Comparison of ENCODE assay signal across 2 cellular contexts in the genomic region with DNA sequence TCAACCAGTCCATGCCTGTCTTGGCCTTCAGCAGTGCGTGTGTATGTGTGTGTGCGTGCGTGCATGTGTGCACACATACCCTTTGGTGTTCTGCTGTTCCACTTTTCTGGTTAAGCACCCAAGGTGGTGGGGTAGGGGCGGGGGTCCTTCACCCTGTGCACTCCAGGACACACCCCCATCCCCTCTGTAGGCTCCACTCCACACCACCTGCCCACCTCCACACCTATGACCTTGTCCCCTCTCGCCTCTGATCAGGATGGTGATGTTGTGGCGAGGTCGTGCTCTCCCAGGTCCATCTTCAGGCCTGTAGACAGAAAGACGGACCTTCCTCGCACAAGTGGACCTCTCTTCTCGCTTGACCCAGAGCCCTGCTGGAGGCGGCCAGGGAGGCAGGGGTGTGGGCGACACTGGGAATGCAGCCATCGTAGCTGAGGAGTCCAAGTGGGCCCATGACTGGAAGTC.
TF ChIP-seq lines count a peak whose summit lies in the region.

No MANE protein-coding gene starts in this region.

TF ChIP-seq in WTC11, 78 proteins besides CTCF, POLR2A, EP300 and RAD21:
- TF ChIP-seq NFATC4 (CRISPR knock-in tag; IDR thresholded peaks at IDR 0.05) = 0 out of 2 replicates have a peak, but pooled peaks have one; percentile 3
- no peak for TF ChIP-seq ZNF423 (CRISPR knock-in tag; IDR thresholded peaks at IDR 0.05)
TF ChIP-seq in WTC11: peak in this region for 1.

TF ChIP-seq in GM23338, 12 proteins besides CTCF, POLR2A, EP300 and RAD21:
- TF ChIP-seq ZNF331 (CRISPR knock-in tag; IDR thresholded peaks at IDR 0.05; ENCODE audit: low read depth) (no peak), JUNB (IDR thresholded peaks at IDR 0.05; ENCODE audit: unreplicated experiment) (no peak), ZNF114 (CRISPR knock-in tag; IDR thresholded peaks at IDR 0.05) (no peak), STAT1 (IDR thresholded peaks at IDR 0.05; ENCODE audit: unreplicated experiment) (no peak), EZH2 (IDR thresholded peaks at IDR 0.05; ENCODE audit: low read depth, unreplicated experiment) (no peak), NANOG (IDR thresholded peaks at IDR 0.05; ENCODE audit: borderline replicate concordance) (no peak), EZH2phosphoT487 (IDR thresholded peaks at IDR 0.05; ENCODE audit: unreplicated experiment) (no peak), POLR2AphosphoS5 (IDR thresholded peaks at IDR 0.05; ENCODE audit: low read depth) (no peak), CREB1 (CRISPR knock-in tag; IDR thresholded peaks at IDR 0.05; ENCODE audit: low read depth) (no peak)
- TF ChIP-seq, protein P1, sequence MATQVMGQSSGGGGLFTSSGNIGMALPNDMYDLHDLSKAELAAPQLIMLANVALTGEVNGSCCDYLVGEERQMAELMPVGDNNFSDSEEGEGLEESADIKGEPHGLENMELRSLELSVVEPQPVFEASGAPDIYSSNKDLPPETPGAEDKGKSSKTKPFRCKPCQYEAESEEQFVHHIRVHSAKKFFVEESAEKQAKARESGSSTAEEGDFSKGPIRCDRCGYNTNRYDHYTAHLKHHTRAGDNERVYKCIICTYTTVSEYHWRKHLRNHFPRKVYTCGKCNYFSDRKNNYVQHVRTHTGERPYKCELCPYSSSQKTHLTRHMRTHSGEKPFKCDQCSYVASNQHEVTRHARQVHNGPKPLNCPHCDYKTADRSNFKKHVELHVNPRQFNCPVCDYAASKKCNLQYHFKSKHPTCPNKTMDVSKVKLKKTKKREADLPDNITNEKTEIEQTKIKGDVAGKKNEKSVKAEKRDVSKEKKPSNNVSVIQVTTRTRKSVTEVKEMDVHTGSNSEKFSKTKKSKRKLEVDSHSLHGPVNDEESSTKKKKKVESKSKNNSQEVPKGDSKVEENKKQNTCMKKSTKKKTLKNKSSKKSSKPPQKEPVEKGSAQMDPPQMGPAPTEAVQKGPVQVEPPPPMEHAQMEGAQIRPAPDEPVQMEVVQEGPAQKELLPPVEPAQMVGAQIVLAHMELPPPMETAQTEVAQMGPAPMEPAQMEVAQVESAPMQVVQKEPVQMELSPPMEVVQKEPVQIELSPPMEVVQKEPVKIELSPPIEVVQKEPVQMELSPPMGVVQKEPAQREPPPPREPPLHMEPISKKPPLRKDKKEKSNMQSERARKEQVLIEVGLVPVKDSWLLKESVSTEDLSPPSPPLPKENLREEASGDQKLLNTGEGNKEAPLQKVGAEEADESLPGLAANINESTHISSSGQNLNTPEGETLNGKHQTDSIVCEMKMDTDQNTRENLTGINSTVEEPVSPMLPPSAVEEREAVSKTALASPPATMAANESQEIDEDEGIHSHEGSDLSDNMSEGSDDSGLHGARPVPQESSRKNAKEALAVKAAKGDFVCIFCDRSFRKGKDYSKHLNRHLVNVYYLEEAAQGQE (IDR thresholded peaks at IDR 0.05; ENCODE audit: unreplicated experiment) = no peak
- TF ChIP-seq, protein P2, sequence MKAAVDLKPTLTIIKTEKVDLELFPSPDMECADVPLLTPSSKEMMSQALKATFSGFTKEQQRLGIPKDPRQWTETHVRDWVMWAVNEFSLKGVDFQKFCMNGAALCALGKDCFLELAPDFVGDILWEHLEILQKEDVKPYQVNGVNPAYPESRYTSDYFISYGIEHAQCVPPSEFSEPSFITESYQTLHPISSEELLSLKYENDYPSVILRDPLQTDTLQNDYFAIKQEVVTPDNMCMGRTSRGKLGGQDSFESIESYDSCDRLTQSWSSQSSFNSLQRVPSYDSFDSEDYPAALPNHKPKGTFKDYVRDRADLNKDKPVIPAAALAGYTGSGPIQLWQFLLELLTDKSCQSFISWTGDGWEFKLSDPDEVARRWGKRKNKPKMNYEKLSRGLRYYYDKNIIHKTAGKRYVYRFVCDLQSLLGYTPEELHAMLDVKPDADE (IDR thresholded peaks at IDR 0.05) = no peak
- TF ChIP-seq, protein P3, sequence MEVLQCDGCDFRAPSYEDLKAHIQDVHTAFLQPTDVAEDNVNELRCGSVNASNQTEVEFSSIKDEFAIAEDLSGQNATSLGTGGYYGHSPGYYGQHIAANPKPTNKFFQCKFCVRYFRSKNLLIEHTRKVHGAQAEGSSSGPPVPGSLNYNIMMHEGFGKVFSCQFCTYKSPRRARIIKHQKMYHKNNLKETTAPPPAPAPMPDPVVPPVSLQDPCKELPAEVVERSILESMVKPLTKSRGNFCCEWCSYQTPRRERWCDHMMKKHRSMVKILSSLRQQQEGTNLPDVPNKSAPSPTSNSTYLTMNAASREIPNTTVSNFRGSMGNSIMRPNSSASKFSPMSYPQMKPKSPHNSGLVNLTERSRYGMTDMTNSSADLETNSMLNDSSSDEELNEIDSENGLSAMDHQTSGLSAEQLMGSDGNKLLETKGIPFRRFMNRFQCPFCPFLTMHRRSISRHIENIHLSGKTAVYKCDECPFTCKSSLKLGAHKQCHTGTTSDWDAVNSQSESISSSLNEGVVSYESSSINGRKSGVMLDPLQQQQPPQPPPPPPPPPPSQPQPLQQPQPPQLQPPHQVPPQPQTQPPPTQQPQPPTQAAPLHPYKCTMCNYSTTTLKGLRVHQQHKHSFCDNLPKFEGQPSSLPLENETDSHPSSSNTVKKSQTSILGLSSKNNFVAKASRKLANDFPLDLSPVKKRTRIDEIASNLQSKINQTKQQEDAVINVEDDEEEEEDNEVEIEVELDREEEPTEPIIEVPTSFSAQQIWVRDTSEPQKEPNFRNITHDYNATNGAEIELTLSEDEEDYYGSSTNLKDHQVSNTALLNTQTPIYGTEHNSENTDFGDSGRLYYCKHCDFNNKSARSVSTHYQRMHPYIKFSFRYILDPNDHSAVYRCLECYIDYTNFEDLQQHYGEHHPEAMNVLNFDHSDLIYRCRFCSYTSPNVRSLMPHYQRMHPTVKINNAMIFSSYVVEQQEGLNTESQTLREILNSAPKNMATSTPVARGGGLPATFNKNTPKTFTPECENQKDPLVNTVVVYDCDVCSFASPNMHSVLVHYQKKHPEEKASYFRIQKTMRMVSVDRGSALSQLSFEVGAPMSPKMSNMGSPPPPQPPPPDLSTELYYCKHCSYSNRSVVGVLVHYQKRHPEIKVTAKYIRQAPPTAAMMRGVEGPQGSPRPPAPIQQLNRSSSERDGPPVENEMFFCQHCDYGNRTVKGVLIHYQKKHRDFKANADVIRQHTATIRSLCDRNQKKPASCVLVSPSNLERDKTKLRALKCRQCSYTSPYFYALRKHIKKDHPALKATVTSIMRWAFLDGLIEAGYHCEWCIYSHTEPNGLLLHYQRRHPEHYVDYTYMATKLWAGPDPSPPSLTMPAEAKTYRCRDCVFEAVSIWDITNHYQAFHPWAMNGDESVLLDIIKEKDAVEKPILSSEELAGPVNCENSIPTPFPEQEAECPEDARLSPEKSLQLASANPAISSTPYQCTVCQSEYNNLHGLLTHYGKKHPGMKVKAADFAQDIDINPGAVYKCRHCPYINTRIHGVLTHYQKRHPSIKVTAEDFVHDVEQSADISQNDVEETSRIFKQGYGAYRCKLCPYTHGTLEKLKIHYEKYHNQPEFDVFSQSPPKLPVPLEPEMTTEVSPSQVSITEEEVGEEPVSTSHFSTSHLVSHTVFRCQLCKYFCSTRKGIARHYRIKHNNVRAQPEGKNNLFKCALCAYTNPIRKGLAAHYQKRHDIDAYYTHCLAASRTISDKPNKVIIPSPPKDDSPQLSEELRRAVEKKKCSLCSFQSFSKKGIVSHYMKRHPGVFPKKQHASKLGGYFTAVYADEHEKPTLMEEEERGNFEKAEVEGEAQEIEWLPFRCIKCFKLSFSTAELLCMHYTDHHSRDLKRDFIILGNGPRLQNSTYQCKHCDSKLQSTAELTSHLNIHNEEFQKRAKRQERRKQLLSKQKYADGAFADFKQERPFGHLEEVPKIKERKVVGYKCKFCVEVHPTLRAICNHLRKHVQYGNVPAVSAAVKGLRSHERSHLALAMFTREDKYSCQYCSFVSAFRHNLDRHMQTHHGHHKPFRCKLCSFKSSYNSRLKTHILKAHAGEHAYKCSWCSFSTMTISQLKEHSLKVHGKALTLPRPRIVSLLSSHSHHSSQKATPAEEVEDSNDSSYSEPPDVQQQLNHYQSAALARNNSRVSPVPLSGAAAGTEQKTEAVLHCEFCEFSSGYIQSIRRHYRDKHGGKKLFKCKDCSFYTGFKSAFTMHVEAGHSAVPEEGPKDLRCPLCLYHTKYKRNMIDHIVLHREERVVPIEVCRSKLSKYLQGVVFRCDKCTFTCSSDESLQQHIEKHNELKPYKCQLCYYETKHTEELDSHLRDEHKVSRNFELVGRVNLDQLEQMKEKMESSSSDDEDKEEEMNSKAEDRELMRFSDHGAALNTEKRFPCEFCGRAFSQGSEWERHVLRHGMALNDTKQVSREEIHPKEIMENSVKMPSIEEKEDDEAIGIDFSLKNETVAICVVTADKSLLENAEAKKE (CRISPR knock-in tag; IDR thresholded peaks at IDR 0.05) = no peak
